ENCODE assay signal across 10 cellular contexts in genomic region chr12:95700316-95700785, GRCh38.
A peak's percentile ranks its signal among the peaks of the same experiment; 100 is the strongest.
DNase-seq lines count a peak whose midpoint lies in the region; ATAC-seq and TF ChIP-seq lines count a peak whose summit lies in the region.
"Had no signal": no experiment of that assay in that cellular context is flagged by ENCODE, and none has a peak within 500 bp of the region (broad histone marks: within the 10 kb centered on the region; RNA-seq: fewer than 3 reads in every experiment).

No MANE protein-coding gene starts in this region.

- H2AFZ ChIP-seq in OCI-LY3 (ENCODE audit: low read depth, low read length) = no peak overlapping the region

- no peak overlapping the region for H3K4me3 ChIP-seq in OCI-LY3 (ENCODE audit: low read length)
- H3K4me3 ChIP-seq in endodermal cell (ENCODE audit: low read length) = no peak overlapping the region
- H3K4me3 ChIP-seq in esophagus squamous epithelium = no peak overlapping the region

- peaks cover 44% of the 10 kb centered on the region for H3K27me3 ChIP-seq in OCI-LY3 (ENCODE audit: low read depth, low read length)
- H3K27me3 ChIP-seq in endodermal cell (ENCODE audit: control insufficient read depth, insufficient read depth, low read length, poor library complexity, severe bottlenecking) = no peaks in the 10 kb centered on the region
- H3K27me3 ChIP-seq in esophagus squamous epithelium = no peaks in the 10 kb centered on the region

- ATAC-seq in GM18873 (IDR thresholded peaks at IDR 0.05; ENCODE audit: low FRiP score, unreplicated experiment) (peak; percentile 96), HG02759 (IDR thresholded peaks at IDR 0.05; ENCODE audit: unreplicated experiment) (peak; percentile 99), Right ventricle myocardium superior (ENCODE audit: poor library complexity) (no peak)

- intact Hi-C loops in esophagus squamous epithelium (cut with DNase I) (no loop called here), Right ventricle myocardium superior (cut with DNase I) (loop anchor here (10.0 kb wide), 1 partner anchor 84 kb away; no protein-coding TSS in a partner anchor)

- peaks cover 86% of the 10 kb centered on the region for H3K36me3 Mint-ChIP-seq in endodermal cell (ENCODE audit: low read depth)
- H3K36me3 Mint-ChIP-seq: memory B cell had no signal

- no peaks in the 10 kb centered on the region for H3K79me2 ChIP-seq in OCI-LY3 (ENCODE audit: low read length)

- no peaks in the 10 kb centered on the region for H3K36me3 ChIP-seq in OCI-LY3 (replicated peaks; ENCODE audit: low read depth, low read length)
- H3K36me3 ChIP-seq in endodermal cell (ENCODE audit: control insufficient read depth, insufficient read depth, low read length) = peaks cover 89% of the 10 kb centered on the region
- H3K36me3 ChIP-seq in esophagus squamous epithelium = peaks cover 0 to 4% (median 0%) of the 10 kb centered on the region in 3 donors

- DNase-seq in renal cortical epithelial cell (ENCODE audit: low read depth) (peak; percentile 89), endodermal cell (no peak), esophagus squamous epithelium (lab: John Stamatoyannopoulos, UW) (no peak), Right ventricle myocardium superior (no peak)
- DNase-seq in activated CD4-positive, CD25-positive, alpha-beta regulatory T cell treated with anti-CD3 and anti-CD28 coated beads, Interleukin-2, amount 50 U/mL, for 72 hours = no peak

- H3K9me3 ChIP-seq in OCI-LY3 (ENCODE audit: insufficient read depth, low read length) (no peaks in the 10 kb centered on the region), endodermal cell (ENCODE audit: control insufficient read depth, low read length) (no peaks in the 10 kb centered on the region), esophagus squamous epithelium (no peaks in the 10 kb centered on the region)

- H3K27ac Mint-ChIP-seq in endodermal cell = no peak overlapping the region
- H3K27ac Mint-ChIP-seq: memory B cell; T-helper 1 cell treated with Interleukin-12 subunit alpha and Interleukin-12 subunit beta and Interleukin-4 antibody, amounts not matched to agents 30 μg/mL and 1 μg/mL, for 36 hours had no signal

- H3K9me3 Mint-ChIP-seq in endodermal cell = no peaks in the 10 kb centered on the region
- H3K9me3 Mint-ChIP-seq: memory B cell; T-helper 1 cell treated with Interleukin-12 subunit alpha and Interleukin-12 subunit beta and Interleukin-4 antibody, amounts not matched to agents 30 μg/mL and 1 μg/mL, for 36 hours had no signal

- H3K4me3 Mint-ChIP-seq in endodermal cell = no peak overlapping the region
- H3K4me3 Mint-ChIP-seq: memory B cell; T-helper 1 cell treated with Interleukin-12 subunit alpha and Interleukin-12 subunit beta and Interleukin-4 antibody, amounts not matched to agents 30 μg/mL and 1 μg/mL, for 36 hours had no signal

- peaks cover 17% of the 10 kb centered on the region for H3K4me1 ChIP-seq in OCI-LY3 (ENCODE audit: low read length)
- no peaks in the 10 kb centered on the region for H3K4me1 ChIP-seq in endodermal cell (ENCODE audit: control insufficient read depth, insufficient read depth, low read length)
- peaks cover 0 to 16% (median 3%) of the 10 kb centered on the region in 3 donors for H3K4me1 ChIP-seq in esophagus squamous epithelium

- H4K20me1 ChIP-seq in OCI-LY3 (ENCODE audit: insufficient read depth, low read length) = no peaks in the 10 kb centered on the region

- H3K9ac ChIP-seq in OCI-LY3 (ENCODE audit: low read length) (no peak overlapping the region), endodermal cell (ENCODE audit: extremely low read depth, low read length, poor library complexity, severe bottlenecking) (no peak overlapping the region)

- peaks cover 13% of the 10 kb centered on the region for H3K27me3 Mint-ChIP-seq in endodermal cell (ENCODE audit: insufficient read depth)

- no peak for TF ChIP-seq POLR2A in esophagus squamous epithelium (IDR thresholded peaks at IDR 0.05)

- peak overlapping the region; percentile 29 for H3K4me2 ChIP-seq in OCI-LY3 (ENCODE audit: low read length)

- H3K4me1 Mint-ChIP-seq in endodermal cell = no peaks in the 10 kb centered on the region
- H3K4me1 Mint-ChIP-seq: memory B cell had no signal

- 83 to 97% methylated on average over 4 to 7 of the region's 7 CpGs for WGBS in endodermal cell (ENCODE audit: insufficient coverage in 1 of 2, insufficient read length in 1 of 2), 2 experiments
- 46 to 58% methylated on average over 7 of the region's 7 CpGs for WGBS in esophagus squamous epithelium, 2 donors

- TF ChIP-seq CTCF in OCI-LY3 (IDR thresholded peaks at IDR 0.05; ENCODE audit: low read depth, low read length) (no peak), endodermal cell (conservative IDR thresholded peaks at IDR 0.05) (no peak), esophagus squamous epithelium (IDR thresholded peaks at IDR 0.05) (no peak)

- H3K27ac ChIP-seq in OCI-LY3 (ENCODE audit: low read length) = no peak overlapping the region
- H3K27ac ChIP-seq in endodermal cell (ENCODE audit: low read depth, low read length) = no peak overlapping the region
- H3K27ac ChIP-seq in esophagus squamous epithelium = no peak overlapping the region
